Comparison of ENCODE assay signal across 24 cellular contexts in the genomic region with DNA sequence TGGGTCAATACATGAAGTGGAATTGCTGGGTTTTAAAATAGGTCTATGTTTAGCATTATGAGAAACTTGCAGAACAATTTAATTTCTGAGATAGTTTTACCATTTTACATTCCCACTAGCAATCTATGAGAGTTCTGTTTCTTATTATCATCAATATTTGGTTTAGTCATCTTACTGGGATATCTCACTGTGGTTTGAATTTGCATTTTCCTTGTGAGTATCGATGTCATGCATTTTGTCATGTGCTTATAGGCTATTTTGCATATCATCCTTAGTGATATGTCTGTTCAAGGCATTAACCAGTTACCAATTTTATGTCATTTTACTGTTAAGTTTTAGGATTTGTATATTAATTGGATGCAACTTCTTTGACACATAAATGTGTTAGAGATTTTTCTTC.
"Had no signal": no experiment of that assay in that cellular context is flagged by ENCODE, and none has a peak within 500 bp of the region (broad histone marks: within the 10 kb centered on the region; RNA-seq: fewer than 3 reads in every experiment).

No MANE protein-coding gene starts in this region.

- H3K27me3 Mint-ChIP-seq: activated naive CD8-positive, alpha-beta T cell treated with anti-CD3 and anti-CD28 coated beads, Interleukin-2, amount 50 U/mL, for 24 hours; effector memory CD8-positive, alpha-beta T cell; naive thymus-derived CD8-positive, alpha-beta T cell; stimulated activated memory B cell treated with anti-CD40 and anti-IgM and Interleukin-4, amounts not matched to agents 10 μg/mL and 1 μg/mL and 100 μg/mL, for 72 hours; T-cell had no signal

- H3K27ac ChIP-seq: body of pancreas, esophagus squamous epithelium, lower lobe of right lung, neural progenitor cell, transverse colon, uterus, VCaP had no signal

- H3K4me1 ChIP-seq: neural progenitor cell had no signal

- H3K27ac Mint-ChIP-seq: activated naive CD4-positive, alpha-beta T cell treated with anti-CD3 and anti-CD28 coated beads for 36 hours; activated naive CD8-positive, alpha-beta T cell treated with anti-CD3 and anti-CD28 coated beads, Interleukin-2, amount 50 U/mL, for 24 hours; effector memory CD8-positive, alpha-beta T cell; neural progenitor cell; stimulated activated memory B cell treated with anti-CD40 and anti-IgM and Interleukin-4, amounts not matched to agents 10 μg/mL and 1 μg/mL and 100 μg/mL, for 72 hours; T-helper 2 cell treated with Interferon-gamma antibody and Interleukin-4, amounts not matched to agents 5 μg/mL and 100 μg/mL, for 36 hours had no signal

- H3K27me3 ChIP-seq: body of pancreas, esophagus squamous epithelium, neural progenitor cell, transverse colon, uterus had no signal

- H3K4me1 Mint-ChIP-seq: neural progenitor cell had no signal

- H3K4me2 ChIP-seq: neural progenitor cell had no signal

- H3K4me3 ChIP-seq: body of pancreas, esophagus squamous epithelium, lower lobe of right lung, neural progenitor cell, transverse colon, uterus had no signal

- FAIRE-seq: small intestine had no signal

- DNase-seq: activated CD4-positive, alpha-beta T cell treated with anti-CD3 and anti-CD28 coated beads, Interleukin-2, amount 50 U/mL, for 1 hour; activated CD8-positive, alpha-beta memory T cell treated with anti-CD3 and anti-CD28 coated beads, Interleukin-2, amount 50 U/mL, for 4 hours; activated effector memory CD4-positive, alpha-beta T cell treated with Interleukin-2 at 50 U/mL for 16 hours; activated naive CD4-positive, alpha-beta T cell treated with anti-CD3 and anti-CD28 coated beads for 36 hours; activated naive CD8-positive, alpha-beta T cell treated with anti-CD3 and anti-CD28 coated beads, Interleukin-2, amount 50 U/mL, for 24 hours; activated T-cell treated with anti-CD3 and anti-CD28 coated beads, Interleukin-2, amount 50 U/mL, for 4 hours; body of pancreas; effector memory CD8-positive, alpha-beta T cell; esophagus squamous epithelium; foreskin melanocyte; lower lobe of right lung; naive thymus-derived CD8-positive, alpha-beta T cell; small intestine; stimulated activated CD4-positive, alpha-beta T cell treated with anti-CD3 and anti-CD28 coated beads, Interleukin-2, amount 100 ng/mL, for 24 hours; T-cell; transverse colon; uterus had no signal

- H3K9me3 ChIP-seq: body of pancreas had no signal

- H3K9ac ChIP-seq: neural progenitor cell had no signal

- H3K4me3 Mint-ChIP-seq: activated naive CD4-positive, alpha-beta T cell treated with anti-CD3 and anti-CD28 coated beads for 36 hours; activated naive CD8-positive, alpha-beta T cell treated with anti-CD3 and anti-CD28 coated beads, Interleukin-2, amount 50 U/mL, for 24 hours; activated T-cell treated with anti-CD3 and anti-CD28 coated beads, Interleukin-2, amount 50 U/mL, for 4 hours; effector memory CD8-positive, alpha-beta T cell; naive thymus-derived CD8-positive, alpha-beta T cell; neural progenitor cell; stimulated activated memory B cell treated with anti-CD40 and anti-IgM and Interleukin-4, amounts not matched to agents 10 μg/mL and 1 μg/mL and 100 μg/mL, for 72 hours; T-cell; T-helper 2 cell treated with Interferon-gamma antibody and Interleukin-4, amounts not matched to agents 5 μg/mL and 100 μg/mL, for 36 hours had no signal

- ATAC-seq: activated CD4-positive, CD25-positive, alpha-beta regulatory T cell treated with anti-CD3 and anti-CD28 coated beads, Interleukin-2, amount 50 U/mL, for 24 hours; activated naive CD8-positive, alpha-beta T cell treated with anti-CD3 and anti-CD28 coated beads, Interleukin-2, amount 50 U/mL, for 24 hours; body of pancreas; effector memory CD8-positive, alpha-beta T cell; left lobe of liver; lower lobe of right lung; naive thymus-derived CD8-positive, alpha-beta T cell; sciatic nerve; stimulated activated memory B cell treated with anti-CD40 and anti-IgM and Interleukin-4, amounts not matched to agents 10 μg/mL and 1 μg/mL and 100 μg/mL, for 72 hours; T-cell had no signal

- H2AFZ ChIP-seq: neural progenitor cell had no signal

- H3K36me3 ChIP-seq: esophagus squamous epithelium, lower lobe of right lung, neural progenitor cell, transverse colon, uterus had no signal
